In the genomic region with DNA sequence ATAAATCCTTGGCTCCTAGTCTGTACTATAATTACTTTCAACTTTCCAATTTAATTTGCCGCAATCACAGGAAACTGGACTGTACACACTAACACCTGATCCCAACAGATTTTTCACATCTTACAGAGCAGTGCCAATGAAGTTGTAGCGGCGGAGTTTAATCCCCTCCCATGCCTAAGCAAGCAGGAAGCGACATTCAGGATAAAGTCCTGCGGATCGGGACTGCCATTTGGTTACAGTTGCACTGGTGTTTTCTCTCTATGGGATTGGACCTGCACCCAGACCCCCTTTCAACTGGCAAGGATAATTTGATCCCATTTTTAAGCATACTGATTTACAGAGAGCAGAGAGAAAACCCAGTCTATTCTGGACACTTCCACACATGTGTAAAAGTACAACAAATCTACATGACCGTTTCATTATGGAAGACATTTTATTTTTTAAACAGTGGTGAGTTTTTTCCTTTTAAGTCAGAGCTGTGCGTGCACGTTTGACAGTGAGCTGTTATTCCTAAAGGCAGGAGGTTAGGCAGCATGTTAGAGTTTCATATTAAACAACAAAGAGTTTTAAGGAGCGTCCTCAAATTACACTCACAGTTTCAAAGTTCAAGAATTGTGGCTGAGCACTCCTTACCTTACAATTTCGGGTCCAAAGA, we compare ENCODE assay signal across 8 cellular contexts.
DNase-seq lines count a peak whose midpoint lies in the region; ATAC-seq, FAIRE-seq and TF ChIP-seq lines count a peak whose summit lies in the region.

No MANE protein-coding gene starts in this region.

- FAIRE-seq in astrocyte (lab: Jason Lieb, UNC) (no peak), HepG2 (lab: Jason Lieb, UNC) (peak; percentile 23)

- H3K79me2 ChIP-seq in astrocyte (ENCODE audit: insufficient read depth, low read length): no peaks in the 10 kb centered on the region
- H3K79me2 ChIP-seq in HepG2 (ENCODE audit: insufficient read depth, low read length): peaks cover 47% of the 10 kb centered on the region

- H3K9me3 Mint-ChIP-seq in activated CD4-positive, alpha-beta T cell treated with anti-CD3 and anti-CD28 coated beads for 36 hours (ENCODE audit: low read depth): peaks cover 3% of the 10 kb centered on the region
- no peaks in the 10 kb centered on the region for H3K9me3 Mint-ChIP-seq in astrocyte (ENCODE audit: unreplicated experiment)

- H3K4me1 ChIP-seq in astrocyte (ENCODE audit: insufficient read depth, low read length): peaks cover 3% of the 10 kb centered on the region
- peaks cover 78% of the 10 kb centered on the region for H3K4me1 ChIP-seq in HepG2 (ENCODE audit: insufficient read depth, low read length)
- H3K4me1 ChIP-seq in tibial nerve: peaks cover 0 to 26% (median 0%) of the 10 kb centered on the region in 4 donors

- peak overlapping the region; percentile 75 for H3K4me2 ChIP-seq in astrocyte (ENCODE audit: low read length)
- peak overlapping the region; percentile 72 for H3K4me2 ChIP-seq in HepG2 (ENCODE audit: low read depth, low read length)

- no peaks in the 10 kb centered on the region for H3K27me3 Mint-ChIP-seq in activated CD4-positive, alpha-beta T cell treated with anti-CD3 and anti-CD28 coated beads for 36 hours
- H3K27me3 Mint-ChIP-seq in astrocyte (ENCODE audit: low read depth, unreplicated experiment): no peaks in the 10 kb centered on the region

- DNase-seq in activated CD4-positive, alpha-beta T cell treated with anti-CD3 and anti-CD28 coated beads for 36 hours: no peak
- no peak for DNase-seq in activated CD4-positive, alpha-beta T cell treated with anti-CD3 and anti-CD28 coated beads for 48 hours
- no peak for DNase-seq in astrocyte (ENCODE audit: low read depth)
- DNase-seq in HepG2 (ENCODE audit: low spot score): peak; percentile 53
- no peak for DNase-seq in tibial nerve (ENCODE audit: low spot score in 2 of 2)
- DNase-seq in activated CD4-positive, CD25-positive, alpha-beta regulatory T cell treated with anti-CD3 and anti-CD28 coated beads, Interleukin-2, amount 50 U/mL, for 72 hours: no peak

- peak overlapping the region; percentile 33 for H2AFZ ChIP-seq in astrocyte (ENCODE audit: low read depth, low read length)
- peak overlapping the region; percentile 2 for H2AFZ ChIP-seq in HepG2 (ENCODE audit: low read length)

- H3K9me3 ChIP-seq in astrocyte (ENCODE audit: insufficient read depth, low read depth, low read length) (no peaks in the 10 kb centered on the region), HepG2 (ENCODE audit: low read length) (no peaks in the 10 kb centered on the region), tibial nerve (no peaks in the 10 kb centered on the region)

- peaks cover 37% of the 10 kb centered on the region for H3K4me1 Mint-ChIP-seq in activated CD4-positive, alpha-beta T cell treated with anti-CD3 and anti-CD28 coated beads for 36 hours
- peaks cover 9% of the 10 kb centered on the region for H3K4me1 Mint-ChIP-seq in astrocyte (ENCODE audit: low read depth, unreplicated experiment)

- no peaks in the 10 kb centered on the region for H3K36me3 Mint-ChIP-seq in activated CD4-positive, alpha-beta T cell treated with anti-CD3 and anti-CD28 coated beads for 36 hours (ENCODE audit: low read depth)
- no peaks in the 10 kb centered on the region for H3K36me3 Mint-ChIP-seq in astrocyte (ENCODE audit: low read depth, unreplicated experiment)

- peak overlapping the region; percentile 77 for H3K27ac Mint-ChIP-seq in activated CD4-positive, alpha-beta T cell treated with anti-CD3 and anti-CD28 coated beads for 36 hours
- no peak overlapping the region for H3K27ac Mint-ChIP-seq in astrocyte (ENCODE audit: unreplicated experiment)

- WGBS in HepG2 (ENCODE audit: low lambda C conversion rate): 3% methylated on average over 11 of the region's 11 CpGs
- 19 to 22% methylated on average over 11 of the region's 11 CpGs for WGBS in tibial nerve, 2 donors

- peak in 1 of 2 experiments; percentile 34; a peak in 1 of 4 replicates for TF ChIP-seq POLR2A in HepG2 (IDR thresholded peaks at IDR 0.05; ENCODE audit: insufficient read depth in 1 of 2, low read depth in 2 of 2, low read length in 2 of 2)
- no peak for TF ChIP-seq POLR2A in tibial nerve (IDR thresholded peaks at IDR 0.05)

- POLR2A ChIA-PET in activated CD4-positive, alpha-beta T cell treated with anti-CD3 and anti-CD28 coated beads for 36 hours (lab: Charles Lee): no interaction called here
- POLR2A ChIA-PET in HepG2 (lab: Yijun Ruan, JAX): interaction anchor here (3.3 to 8.6 kb wide), 2 partner anchors 33 to 65 kb away, joined by 11 to 127 read pairs; no protein-coding TSS in a partner anchor

- H3K4me3 Mint-ChIP-seq in activated CD4-positive, alpha-beta T cell treated with anti-CD3 and anti-CD28 coated beads for 36 hours: peak overlapping the region; percentile 45
- H3K4me3 Mint-ChIP-seq in astrocyte (ENCODE audit: unreplicated experiment): no peak overlapping the region

- H3K27me3 ChIP-seq in astrocyte (ENCODE audit: insufficient read depth, low read length): peaks cover 3% of the 10 kb centered on the region
- no peaks in the 10 kb centered on the region; a peak in 2 of 5 replicates for H3K27me3 ChIP-seq in HepG2 (ENCODE audit: control insufficient read depth in 1 of 2, insufficient read depth in 2 of 2, low read length in 2 of 2)
- H3K27me3 ChIP-seq in tibial nerve: no peaks in the 10 kb centered on the region

- TSS peak; percentile 72 for BruUV-seq in HepG2 (replicated peaks; lab: Mats Ljungman, UMichigan)

- H4K20me1 ChIP-seq in astrocyte (ENCODE audit: insufficient read depth, low read length) (no peaks in the 10 kb centered on the region), HepG2 (ENCODE audit: insufficient read depth, low read length) (no peaks in the 10 kb centered on the region)

- ATAC-seq in activated CD4-positive, alpha-beta T cell treated with anti-CD3 and anti-CD28 coated beads for 36 hours: no peak
- ATAC-seq in HepG2: peak; percentile 58
- no peak for ATAC-seq in GM18867 (IDR thresholded peaks at IDR 0.05; ENCODE audit: unreplicated experiment)
- no peak for ATAC-seq in GM19397 (IDR thresholded peaks at IDR 0.05; ENCODE audit: unreplicated experiment)

- H3K9ac ChIP-seq in astrocyte (ENCODE audit: low read length): no peak overlapping the region
- peak overlapping the region; percentile 73 for H3K9ac ChIP-seq in HepG2 (ENCODE audit: insufficient read depth, low read depth, low read length)

- no peak for TF ChIP-seq RAD21 in HepG2 (CRISPR knock-in tag; IDR thresholded peaks at IDR 0.05)

- TF ChIP-seq EP300 in HepG2 (IDR thresholded peaks at IDR 0.05; ENCODE audit: low read depth in 2 of 2, low read length in 2 of 2) (no peak), HepG2 (CRISPR knock-in tag; IDR thresholded peaks at IDR 0.05; ENCODE audit: borderline replicate concordance) (no peak), tibial nerve (IDR thresholded peaks at IDR 0.05) (no peak)

- no peaks in the 10 kb centered on the region for H3K36me3 ChIP-seq in astrocyte (ENCODE audit: insufficient read depth, low read length)
- no peaks in the 10 kb centered on the region; a peak in 1 of 5 replicates for H3K36me3 ChIP-seq in HepG2 (replicated peaks in 1 of 2; ENCODE audit: control insufficient read depth in 1 of 2, insufficient read depth in 2 of 2, low read length in 2 of 2)
- no peaks in the 10 kb centered on the region for H3K36me3 ChIP-seq in tibial nerve

- CTCF ChIA-PET in activated CD4-positive, alpha-beta T cell treated with anti-CD3 and anti-CD28 coated beads for 36 hours (lab: Charles Lee): no interaction called here
- CTCF ChIA-PET in HepG2 (lab: Yijun Ruan, JAX; ENCODE audit: low intra/inter-chr PET ratio, low total read pairs): no interaction called here

- H3K4me3 ChIP-seq in astrocyte (ENCODE audit: insufficient read depth, low read depth, low read length) (peak overlapping the region; percentile 47), HepG2 (replicated peaks in 1 of 3; ENCODE audit: insufficient read depth in 1 of 3, low read depth in 2 of 3, low read length in 3 of 3) (peak overlapping the region; percentile 58 to 68 (median 65)), tibial nerve (peak overlapping the region; percentile 21 to 52 (median 39))

- TF ChIP-seq CTCF in astrocyte (IDR thresholded peaks at IDR 0.05; ENCODE audit: insufficient read depth, low read depth, low read length) (no peak), HepG2 (CRISPR knock-in tag; IDR thresholded peaks at IDR 0.05) (no peak), tibial nerve (IDR thresholded peaks at IDR 0.05) (no peak)

- H3K27ac ChIP-seq in astrocyte (ENCODE audit: low read depth, low read length) (no peak overlapping the region), HepG2 (ENCODE audit: extremely low read length, insufficient read depth, low read length) (peak overlapping the region; percentile 99), tibial nerve (peak overlapping the region in 3 of 4 donors; percentile 35 to 39 (median 38))

- intact Hi-C loops in activated CD4-positive, alpha-beta T cell treated with anti-CD3 and anti-CD28 coated beads for 36 hours (cut with DNase I, micrococcal nuclease): loop anchor here in 1 of 2 experiments (5.0 kb wide), 2 partner anchors 481 to 1139 kb away; a partner anchor contains a TSS
- intact Hi-C loops in HepG2 (cut with micrococcal nuclease; ENCODE audit: unreplicated experiment): loop anchor here (1.0 kb wide), 1 partner anchor 34 kb away; no protein-coding TSS in a partner anchor

- in situ Hi-C loops in HepG2 (cut with HindIII; ENCODE audit: extremely low pct_ligation_motif_present, low pct_unique_long_range_greater_than_20kb): loop anchor here (5.0 kb wide), 1 partner anchor 34 kb away; no protein-coding TSS in a partner anchor

TF ChIP-seq in HepG2, 621 proteins besides CTCF, POLR2A, EP300 and RAD21 (continues in another document):
- no peak for TF ChIP-seq ZNF7 (CRISPR knock-in tag; IDR thresholded peaks at IDR 0.05)
- TF ChIP-seq PCBP1 (IDR thresholded peaks at IDR 0.05; ENCODE audit: borderline replicate concordance, low read depth, low read length): no peak
- TF ChIP-seq JDP2 (CRISPR knock-in tag; IDR thresholded peaks at IDR 0.05; ENCODE audit: borderline replicate concordance): no peak
- TF ChIP-seq, protein P1, sequence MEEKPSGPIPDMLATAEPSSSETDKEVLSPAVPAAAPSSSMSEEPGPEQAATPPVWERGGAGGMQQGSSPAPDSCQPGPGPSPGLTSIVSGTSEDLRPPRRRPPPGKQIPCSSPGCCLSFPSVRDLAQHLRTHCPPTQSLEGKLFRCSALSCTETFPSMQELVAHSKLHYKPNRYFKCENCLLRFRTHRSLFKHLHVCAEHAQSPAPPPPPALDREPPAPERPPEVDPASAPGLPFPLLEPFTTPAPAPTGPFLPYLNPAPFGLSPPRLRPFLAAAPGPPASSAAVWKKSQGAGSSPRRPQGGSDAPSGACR (CRISPR knock-in tag; IDR thresholded peaks at IDR 0.05): 0 out of 2 replicates have a peak, but pooled peaks have one; percentile 70
- no peak for TF ChIP-seq ZNF235 (CRISPR knock-in tag; IDR thresholded peaks at IDR 0.05; ENCODE audit: borderline replicate concordance)
- TF ChIP-seq DMAP1 (CRISPR knock-in tag; IDR thresholded peaks at IDR 0.05): peak; percentile 43; the same call in 1 of the 2 replicates
- no peak for TF ChIP-seq RAD51 (IDR thresholded peaks at IDR 0.05; ENCODE audit: borderline replicate concordance)
- no peak for TF ChIP-seq NCOA2 (CRISPR knock-in tag; IDR thresholded peaks at IDR 0.05)
- no peak for TF ChIP-seq ZNF234 (CRISPR knock-in tag; conservative IDR thresholded peaks at IDR 0.05)
